Comparison of ENCODE assay signal across 9 cellular contexts in the genomic region with DNA sequence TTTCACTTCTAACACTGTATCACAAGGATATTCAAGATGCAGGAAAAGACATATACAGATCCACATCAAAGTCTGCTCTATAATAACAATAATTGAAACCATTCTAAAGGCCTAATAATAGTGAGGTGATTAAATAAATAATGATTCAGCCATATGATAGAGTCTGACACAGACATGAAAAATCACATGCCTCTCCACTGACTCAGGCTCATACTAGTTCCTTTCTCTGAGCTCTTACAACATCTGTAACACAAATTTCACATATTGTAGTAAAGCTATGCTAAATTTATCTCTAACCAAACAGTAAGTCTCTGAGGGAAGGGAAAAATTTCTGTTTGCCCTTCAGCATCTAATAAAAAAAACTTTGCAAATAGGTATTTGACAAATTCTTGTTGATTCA. TPM values are rescaled to one million over a fixed set of nuclear protein-coding genes. Genes with fewer than 3 reads are reported as not detected.
DNase-seq lines count a peak whose midpoint lies in the region; ATAC-seq and TF ChIP-seq lines count a peak whose summit lies in the region.
"Had no signal": no experiment of that assay in that cellular context is flagged by ENCODE, and none has a peak within 500 bp of the region (broad histone marks: within the 10 kb centered on the region; RNA-seq: fewer than 3 reads in every experiment).

No MANE protein-coding gene starts in this region.

- peaks cover 5% of the 10 kb centered on the region for H3K9me3 Mint-ChIP-seq in type B pancreatic cell

- TF ChIP-seq CTCF in foreskin fibroblast (IDR thresholded peaks at IDR 0.05; ENCODE audit: low read depth, low read length) (no peak), type B pancreatic cell (conservative IDR thresholded peaks at IDR 0.05) (no peak)

- H3K4me3 Mint-ChIP-seq in type B pancreatic cell (no peak overlapping the region), T-helper 17 cell (no peak overlapping the region)

- H3K9me3 ChIP-seq in T-helper 17 cell (ENCODE audit: control insufficient read depth, low read length, poor library complexity, severe bottlenecking), result no peaks in the 10 kb centered on the region

- no peak overlapping the region for H3K4me3 ChIP-seq in foreskin fibroblast (ENCODE audit: low read depth in 1 of 2, low read length in 2 of 2)

- DNase-seq in ELR (ENCODE audit: low read depth) (peak; percentile 96), SKM-1 (lab: John Stamatoyannopoulos, UW; ENCODE audit: unreplicated experiment) (peak; percentile 14), foreskin fibroblast (peak; percentile 91 to 94), renal cortical epithelial cell (ENCODE audit: low read depth) (peak; percentile 94), midbrain (lab: John Stamatoyannopoulos, UW) (no peak), type B pancreatic cell (ENCODE audit: extremely low spot score, unreplicated experiment) (no peak), T-helper 17 cell (no peak)
- DNase-seq: NCI-H1436 had no signal

- peaks cover 3% of the 10 kb centered on the region for H3K36me3 Mint-ChIP-seq in type B pancreatic cell
- peaks cover 5% of the 10 kb centered on the region for H3K36me3 Mint-ChIP-seq in T-helper 17 cell (ENCODE audit: low read depth)

- H3K27ac Mint-ChIP-seq in type B pancreatic cell, result no peak overlapping the region
- H3K27ac Mint-ChIP-seq in T-helper 17 cell, result no peak overlapping the region

- ATAC-seq in T-helper 17 cell, result no peak
- no peak for ATAC-seq in GM19455 (IDR thresholded peaks at IDR 0.05; ENCODE audit: unreplicated experiment)

- H3K4me1 Mint-ChIP-seq in type B pancreatic cell (ENCODE audit: unreplicated experiment) (peaks cover 21% of the 10 kb centered on the region), T-helper 17 cell (peaks cover 3% of the 10 kb centered on the region)

- peaks cover 4% of the 10 kb centered on the region for H3K27me3 Mint-ChIP-seq in type B pancreatic cell
- no peaks in the 10 kb centered on the region for H3K27me3 Mint-ChIP-seq in T-helper 17 cell

RNA-seq across cellular contexts. Expression of gene CUBN, which starts 54.1 kb away (rescaled TPM):
- total RNA-seq in renal cortical epithelial cell, result 0.35 and 4.0 TPM in 2 replicates
- 1.0 and 2.2 TPM in 2 replicates for total RNA-seq in type B pancreatic cell (ENCODE audit: low replicate concordance)
- 1 to 10 TPM; 3.1 to 5.3 TPM for total RNA-seq in T-helper 17 cell

Comparison
In these comparisons a context has a peak if more than half of its experiments do, and no peak if none do; other contexts are left out.
1. DNase-seq: peak in ELR (single experiment), SKM-1 (single experiment), foreskin fibroblast (2 of 2) and renal cortical epithelial cell (single experiment); none in midbrain (single experiment), type B pancreatic cell (single experiment) and T-helper 17 cell (0 of 3).